ENCODE assay signal across 27 cellular contexts in the genomic region with DNA sequence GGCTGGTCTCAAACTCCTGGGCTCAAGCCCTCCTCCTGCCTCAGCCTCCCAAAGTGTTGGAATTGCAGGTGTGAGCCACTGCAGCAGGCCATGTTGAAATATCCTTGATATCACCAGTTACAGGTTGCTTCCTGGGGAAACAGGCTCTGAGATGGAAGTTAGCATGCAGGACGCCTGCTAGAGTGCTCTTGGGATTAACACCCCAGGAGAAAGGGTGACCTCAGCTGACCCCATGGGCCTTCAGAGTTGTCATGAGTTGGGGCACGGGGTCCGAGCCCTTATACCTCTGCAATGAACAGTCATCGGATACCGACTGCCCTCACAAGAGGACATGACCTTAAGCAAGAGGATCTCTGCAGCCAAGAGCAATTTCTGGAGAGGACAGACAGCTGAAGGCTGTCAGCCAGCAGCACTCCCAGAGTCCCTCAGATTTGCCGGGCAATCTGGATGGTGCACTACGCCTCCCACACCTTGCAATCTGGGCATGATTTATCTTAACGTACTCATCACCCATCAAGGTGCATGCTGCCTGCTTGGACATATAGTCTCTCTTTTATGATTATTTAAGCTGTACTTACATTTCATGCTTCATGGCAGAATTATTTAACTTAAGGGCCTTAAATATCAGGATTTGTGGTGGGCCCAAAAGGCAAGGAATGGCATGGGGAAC.
DNase-seq lines count a peak whose midpoint lies in the region; ATAC-seq and TF ChIP-seq lines count a peak whose summit lies in the region.
"Had no signal": no experiment of that assay in that cellular context is flagged by ENCODE, and none has a peak within 500 bp of the region (broad histone marks: within the 10 kb centered on the region; RNA-seq: fewer than 3 reads in every experiment).

No MANE protein-coding gene starts in this region.

- no peak overlapping the region for H2BK5ac ChIP-seq in neuronal stem cell (ENCODE audit: low read length)

- no peak overlapping the region for H2BK12ac ChIP-seq in neuronal stem cell (ENCODE audit: low read length)

- no peak overlapping the region for H2BK120ac ChIP-seq in neuronal stem cell (ENCODE audit: low read depth, low read length)

- ATAC-seq in lower lobe of right lung (no peak), HG03469 (IDR thresholded peaks at IDR 0.05; ENCODE audit: unreplicated experiment) (no peak)
- ATAC-seq: A549, HepG2, PC-3 had no signal

- H4K91ac ChIP-seq in neuronal stem cell (ENCODE audit: low read depth, low read length, poor library complexity): no peak overlapping the region

- H3K18ac ChIP-seq in neuronal stem cell (ENCODE audit: low read length): no peak overlapping the region

- no peak overlapping the region for H3K14ac ChIP-seq in neuronal stem cell (ENCODE audit: low read length)

- intact Hi-C loops in vagina (cut with DNase I): no loop called here
- intact Hi-C loops in lower lobe of right lung (cut with DNase I): no loop called here

- no peak overlapping the region for H3K4me3 ChIP-seq in WERI-Rb-1 (ENCODE audit: low read depth, low read length)
- no peak overlapping the region for H3K4me3 ChIP-seq in neuronal stem cell (ENCODE audit: low read length in 2 of 2)
- no peak overlapping the region for H3K4me3 ChIP-seq in vagina
- no peak overlapping the region for H3K4me3 ChIP-seq in lower lobe of right lung
- H3K4me3 ChIP-seq: A549, SJCRH30 had no signal

- H3K79me1 ChIP-seq in neuronal stem cell (ENCODE audit: low read depth, low read length): no peaks in the 10 kb centered on the region

- H3K4me1 ChIP-seq in neuronal stem cell (ENCODE audit: control insufficient read depth in 2 of 2, insufficient read depth in 1 of 2, low read depth in 1 of 2, low read length in 2 of 2) (peaks cover 0 to 1% of the 10 kb centered on the region in 2 donors), vagina (peaks cover 16% of the 10 kb centered on the region), lower lobe of right lung (peaks cover 15% of the 10 kb centered on the region)
- H3K4me1 ChIP-seq: SJCRH30 had no signal

- H3K4me2 ChIP-seq in neuronal stem cell (ENCODE audit: insufficient read depth, low read length, poor library complexity, severe bottlenecking): no peak overlapping the region
- H3K4me2 ChIP-seq: A549 had no signal

- DNase-seq in WERI-Rb-1 (peak; percentile 22), islet precursor cell (peak; percentile 27), neuronal stem cell (ENCODE audit: low spot score) (no peak), vagina (ENCODE audit: extremely low spot score in 2 of 2) (peak; percentile 52 to 74), NCI-H1417 treated with DMSO at 0.1 percent for 48 hours (lab: John Stamatoyannopoulos, UW) (no peak), lower lobe of right lung (no peak)
- DNase-seq: AML-193; C1 segment of cervical spinal cord; CD8-positive, alpha-beta memory T cell; DMS 273 treated with DMSO at 0.1 percent for 48 hours; DMS79 treated with DMSO at 0.1 percent for 48 hours; GF-D8; GOT3; KBM-7; MV-4-11; NCI-H1105; NCI-H146; NCI-H1930; NCI-H2107; NCI-H446 treated with DMSO at 0.1 percent for 48 hours; NCI-H82; NK-92 treated with Interleukin-12 subunit alpha and Interleukin-12 subunit beta, amount 100 ng/mL, for 24 hours; PC-3; SJCRH30 had no signal

- TF ChIP-seq CTCF in WERI-Rb-1 (IDR thresholded peaks at IDR 0.05; ENCODE audit: low read depth, low read length) (no peak), vagina (IDR thresholded peaks at IDR 0.05) (no peak), lower lobe of right lung (IDR thresholded peaks at IDR 0.05) (no peak)

- no CpG with 5 or more reads among the region's 8 CpGs for WGBS in neuronal stem cell (ENCODE audit: extremely low coverage in 2 of 2, insufficient read length in 2 of 2, insufficient replicate concordance in 1 of 2), 2 donors

- no peaks in the 10 kb centered on the region for H3K27me3 ChIP-seq in WERI-Rb-1 (ENCODE audit: insufficient read depth, low read depth, severe bottlenecking)
- no peaks in the 10 kb centered on the region for H3K27me3 ChIP-seq in neuronal stem cell (ENCODE audit: control insufficient read depth in 3 of 3, insufficient read depth in 3 of 3, low read depth in 1 of 3, low read length in 3 of 3)
- no peaks in the 10 kb centered on the region for H3K27me3 ChIP-seq in vagina
- no peaks in the 10 kb centered on the region for H3K27me3 ChIP-seq in lower lobe of right lung (ENCODE audit: low read depth)
- H3K27me3 ChIP-seq: SJCRH30 had no signal

- H3K36me3 ChIP-seq in WERI-Rb-1 (no peaks in the 10 kb centered on the region), neuronal stem cell (replicated peaks in 1 of 2; ENCODE audit: control insufficient read depth in 2 of 2, insufficient read depth in 2 of 2, low read length in 2 of 2) (no peaks in the 10 kb centered on the region), vagina (no peaks in the 10 kb centered on the region), lower lobe of right lung (no peaks in the 10 kb centered on the region)
- H3K36me3 ChIP-seq: SJCRH30 had no signal

- no peak overlapping the region for H3K9ac ChIP-seq in neuronal stem cell (ENCODE audit: low read depth, low read length, poor library complexity)

- no peaks in the 10 kb centered on the region for H3K9me3 ChIP-seq in WERI-Rb-1 (ENCODE audit: severe bottlenecking)
- H3K9me3 ChIP-seq in neuronal stem cell (replicated peaks in 1 of 2; ENCODE audit: control insufficient read depth in 2 of 2, insufficient read depth in 1 of 2, low read depth in 1 of 2, low read length in 2 of 2): peaks cover 0 to under 1% of the 10 kb centered on the region in 2 donors
- H3K9me3 ChIP-seq in vagina: no peaks in the 10 kb centered on the region
- no peaks in the 10 kb centered on the region for H3K9me3 ChIP-seq in lower lobe of right lung
- H3K9me3 ChIP-seq: A549, SJCRH30 had no signal

- TF ChIP-seq POLR2A in vagina (IDR thresholded peaks at IDR 0.05): no peak

- H2BK15ac ChIP-seq in neuronal stem cell (ENCODE audit: low read length): no peak overlapping the region

- H3K27ac ChIP-seq in WERI-Rb-1: no peak overlapping the region
- no peak overlapping the region for H3K27ac ChIP-seq in neuronal stem cell (replicated peaks; ENCODE audit: low read length)
- H3K27ac ChIP-seq in vagina: no peak overlapping the region
- no peak overlapping the region for H3K27ac ChIP-seq in lower lobe of right lung
- H3K27ac ChIP-seq: SJCRH30 had no signal

- no peak overlapping the region for H3K4ac ChIP-seq in neuronal stem cell (ENCODE audit: low read length)

- no peak overlapping the region for H4K8ac ChIP-seq in neuronal stem cell (ENCODE audit: low read depth, low read length)

- no peak overlapping the region for H3K23ac ChIP-seq in neuronal stem cell (ENCODE audit: low read depth, low read length, poor library complexity)

- peak overlapping the region; percentile 8 for H2AK5ac ChIP-seq in neuronal stem cell (ENCODE audit: low read depth, low read length)

- no peak overlapping the region for H2AFZ ChIP-seq in neuronal stem cell (ENCODE audit: low read length)

Comparison
In these comparisons a context has a peak if more than half of its experiments do, and no peak if none do; other contexts are left out.
1. DNase-seq: peak in WERI-Rb-1 (single experiment), islet precursor cell (single experiment) and vagina (2 of 2); none in neuronal stem cell (single experiment), NCI-H1417 treated with DMSO at 0.1 percent for 48 hours (single experiment) and lower lobe of right lung (single experiment).